In the genomic region with DNA sequence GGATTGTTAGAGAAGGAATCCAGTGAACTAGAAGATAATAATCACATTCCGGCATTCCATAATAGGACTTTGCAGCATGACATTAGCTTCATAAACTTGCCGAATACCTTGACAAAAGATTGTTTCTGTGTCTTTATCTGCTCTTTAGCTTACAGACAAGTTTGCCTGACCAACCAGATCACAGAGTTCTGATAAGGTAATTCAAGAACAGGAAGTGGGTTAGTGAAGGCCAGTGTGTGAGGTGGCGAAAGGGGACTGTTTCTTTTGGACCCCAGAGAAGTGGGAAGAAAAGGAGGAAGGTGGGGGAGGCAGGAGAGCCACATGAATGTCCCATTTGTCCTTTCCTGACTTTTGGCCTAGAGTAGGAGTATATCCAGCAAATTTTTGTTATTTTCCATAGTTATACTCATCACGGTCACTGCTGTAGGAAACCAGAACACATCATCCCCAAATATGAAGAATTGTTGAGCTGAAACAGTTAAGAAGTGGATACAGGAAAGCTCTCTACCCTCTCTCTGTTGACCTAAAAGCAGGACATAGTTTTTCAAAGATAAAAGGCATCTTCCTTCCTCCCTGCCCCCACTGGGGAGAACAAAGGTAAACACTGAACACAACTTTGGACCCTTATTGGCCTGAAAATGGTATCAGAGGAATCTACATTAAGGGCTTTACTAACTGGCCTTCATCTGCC, we compare ENCODE assay signal across 1 cellular context.
TF ChIP-seq lines count a peak whose summit lies in the region.

No MANE protein-coding gene starts in this region.

TF ChIP-seq in HepG2, 621 proteins besides CTCF, POLR2A, EP300 and RAD21 (continued from another document and continues in another):
- TF ChIP-seq, protein P1, sequence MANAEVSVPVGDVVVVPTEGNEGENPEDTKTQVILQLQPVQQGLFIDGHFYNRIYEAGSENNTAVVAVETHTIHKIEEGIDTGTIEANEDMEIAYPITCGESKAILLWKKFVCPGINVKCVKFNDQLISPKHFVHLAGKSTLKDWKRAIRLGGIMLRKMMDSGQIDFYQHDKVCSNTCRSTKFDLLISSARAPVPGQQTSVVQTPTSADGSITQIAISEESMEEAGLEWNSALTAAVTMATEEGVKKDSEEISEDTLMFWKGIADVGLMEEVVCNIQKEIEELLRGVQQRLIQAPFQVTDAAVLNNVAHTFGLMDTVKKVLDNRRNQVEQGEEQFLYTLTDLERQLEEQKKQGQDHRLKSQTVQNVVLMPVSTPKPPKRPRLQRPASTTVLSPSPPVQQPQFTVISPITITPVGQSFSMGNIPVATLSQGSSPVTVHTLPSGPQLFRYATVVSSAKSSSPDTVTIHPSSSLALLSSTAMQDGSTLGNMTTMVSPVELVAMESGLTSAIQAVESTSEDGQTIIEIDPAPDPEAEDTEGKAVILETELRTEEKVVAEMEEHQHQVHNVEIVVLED (CRISPR knock-in tag; IDR thresholded peaks at IDR 0.05; ENCODE audit: borderline replicate concordance) = no peak
- TF ChIP-seq ASH2L (IDR thresholded peaks at IDR 0.05; ENCODE audit: insufficient read length, low read depth, low read length) (peak; percentile 99), ETV6 (CRISPR knock-in tag; conservative IDR thresholded peaks at IDR 0.05) (peak; percentile 52; the same call in 1 of the 2 replicates), AKAP8 (CRISPR knock-in tag; IDR thresholded peaks at IDR 0.05) (no peak), XBP1 (CRISPR knock-in tag; IDR thresholded peaks at IDR 0.05) (no peak), ZNF563 (CRISPR knock-in tag; IDR thresholded peaks at IDR 0.05) (no peak), TSC22D2 (CRISPR knock-in tag; IDR thresholded peaks at IDR 0.05; ENCODE audit: borderline replicate concordance) (no peak), HMG20A (CRISPR knock-in tag; IDR thresholded peaks at IDR 0.05; ENCODE audit: borderline replicate concordance) (peak; percentile 87), SUZ12 (IDR thresholded peaks at IDR 0.05; ENCODE audit: low read depth, low read length) (no peak), NCOA1 (CRISPR knock-in tag; IDR thresholded peaks at IDR 0.05) (peak; percentile 97), ZFX (CRISPR knock-in tag; IDR thresholded peaks at IDR 0.05; ENCODE audit: low read depth) (peak; percentile 57; the same call in 1 of the 2 replicates), CC2D1A (CRISPR knock-in tag; IDR thresholded peaks at IDR 0.05) (no peak), KAT8 (CRISPR knock-in tag; IDR thresholded peaks at IDR 0.05) (peak; percentile 90), ZNF547 (CRISPR knock-in tag; IDR thresholded peaks at IDR 0.05) (no peak; the same call in 1 of the 2 replicates), CHD2 (IDR thresholded peaks at IDR 0.05; ENCODE audit: low read depth, low read length) (peak; percentile 69; the same call in 1 of the 2 replicates), THYN1 (CRISPR knock-in tag; IDR thresholded peaks at IDR 0.05; ENCODE audit: borderline replicate concordance, low read depth) (0 out of 2 replicates have a peak, but pooled peaks have one; percentile 95), ZNF724P (CRISPR knock-in tag; IDR thresholded peaks at IDR 0.05; ENCODE audit: borderline replicate concordance) (no peak), HNRNPLL (IDR thresholded peaks at IDR 0.05; ENCODE audit: low read depth, low read length, poor library complexity, severe bottlenecking) (no peak), HDAC2 (CRISPR knock-in tag; IDR thresholded peaks at IDR 0.05) (peak; percentile 98), RFX1 (IDR thresholded peaks at IDR 0.05) (no peak), ZNF83 (CRISPR knock-in tag; IDR thresholded peaks at IDR 0.05; ENCODE audit: borderline replicate concordance) (no peak), EZH2 (conservative IDR thresholded peaks at IDR 0.05; ENCODE audit: low read depth, low read length) (no peak), TOE1 (CRISPR knock-in tag; IDR thresholded peaks at IDR 0.05) (peak; percentile 91), ONECUT2 (CRISPR knock-in tag; IDR thresholded peaks at IDR 0.05) (peak; percentile 73), HNRNPL (IDR thresholded peaks at IDR 0.05; ENCODE audit: low read depth, low read length) (no peak)
- TF ChIP-seq, protein P2, sequence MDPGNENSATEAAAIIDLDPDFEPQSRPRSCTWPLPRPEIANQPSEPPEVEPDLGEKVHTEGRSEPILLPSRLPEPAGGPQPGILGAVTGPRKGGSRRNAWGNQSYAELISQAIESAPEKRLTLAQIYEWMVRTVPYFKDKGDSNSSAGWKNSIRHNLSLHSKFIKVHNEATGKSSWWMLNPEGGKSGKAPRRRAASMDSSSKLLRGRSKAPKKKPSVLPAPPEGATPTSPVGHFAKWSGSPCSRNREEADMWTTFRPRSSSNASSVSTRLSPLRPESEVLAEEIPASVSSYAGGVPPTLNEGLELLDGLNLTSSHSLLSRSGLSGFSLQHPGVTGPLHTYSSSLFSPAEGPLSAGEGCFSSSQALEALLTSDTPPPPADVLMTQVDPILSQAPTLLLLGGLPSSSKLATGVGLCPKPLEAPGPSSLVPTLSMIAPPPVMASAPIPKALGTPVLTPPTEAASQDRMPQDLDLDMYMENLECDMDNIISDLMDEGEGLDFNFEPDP (CRISPR knock-in tag; conservative IDR thresholded peaks at IDR 0.05) = 0 out of 2 replicates have a peak, but pooled peaks have one; percentile 80
- TF ChIP-seq, protein P3, sequence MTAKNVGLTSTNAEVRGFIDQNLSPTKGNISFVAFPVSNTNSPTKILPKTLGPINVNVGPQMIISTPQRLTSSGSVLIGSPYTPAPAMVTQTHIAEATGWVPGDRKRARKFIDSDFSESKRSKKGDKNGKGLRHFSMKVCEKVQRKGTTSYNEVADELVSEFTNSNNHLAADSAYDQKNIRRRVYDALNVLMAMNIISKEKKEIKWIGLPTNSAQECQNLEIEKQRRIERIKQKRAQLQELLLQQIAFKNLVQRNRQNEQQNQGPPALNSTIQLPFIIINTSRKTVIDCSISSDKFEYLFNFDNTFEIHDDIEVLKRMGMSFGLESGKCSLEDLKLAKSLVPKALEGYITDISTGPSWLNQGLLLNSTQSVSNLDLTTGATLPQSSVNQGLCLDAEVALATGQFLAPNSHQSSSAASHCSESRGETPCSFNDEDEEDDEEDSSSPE (CRISPR knock-in tag; IDR thresholded peaks at IDR 0.05) = peak; percentile 57; the same call in 1 of the 2 replicates
- TF ChIP-seq, protein P4, sequence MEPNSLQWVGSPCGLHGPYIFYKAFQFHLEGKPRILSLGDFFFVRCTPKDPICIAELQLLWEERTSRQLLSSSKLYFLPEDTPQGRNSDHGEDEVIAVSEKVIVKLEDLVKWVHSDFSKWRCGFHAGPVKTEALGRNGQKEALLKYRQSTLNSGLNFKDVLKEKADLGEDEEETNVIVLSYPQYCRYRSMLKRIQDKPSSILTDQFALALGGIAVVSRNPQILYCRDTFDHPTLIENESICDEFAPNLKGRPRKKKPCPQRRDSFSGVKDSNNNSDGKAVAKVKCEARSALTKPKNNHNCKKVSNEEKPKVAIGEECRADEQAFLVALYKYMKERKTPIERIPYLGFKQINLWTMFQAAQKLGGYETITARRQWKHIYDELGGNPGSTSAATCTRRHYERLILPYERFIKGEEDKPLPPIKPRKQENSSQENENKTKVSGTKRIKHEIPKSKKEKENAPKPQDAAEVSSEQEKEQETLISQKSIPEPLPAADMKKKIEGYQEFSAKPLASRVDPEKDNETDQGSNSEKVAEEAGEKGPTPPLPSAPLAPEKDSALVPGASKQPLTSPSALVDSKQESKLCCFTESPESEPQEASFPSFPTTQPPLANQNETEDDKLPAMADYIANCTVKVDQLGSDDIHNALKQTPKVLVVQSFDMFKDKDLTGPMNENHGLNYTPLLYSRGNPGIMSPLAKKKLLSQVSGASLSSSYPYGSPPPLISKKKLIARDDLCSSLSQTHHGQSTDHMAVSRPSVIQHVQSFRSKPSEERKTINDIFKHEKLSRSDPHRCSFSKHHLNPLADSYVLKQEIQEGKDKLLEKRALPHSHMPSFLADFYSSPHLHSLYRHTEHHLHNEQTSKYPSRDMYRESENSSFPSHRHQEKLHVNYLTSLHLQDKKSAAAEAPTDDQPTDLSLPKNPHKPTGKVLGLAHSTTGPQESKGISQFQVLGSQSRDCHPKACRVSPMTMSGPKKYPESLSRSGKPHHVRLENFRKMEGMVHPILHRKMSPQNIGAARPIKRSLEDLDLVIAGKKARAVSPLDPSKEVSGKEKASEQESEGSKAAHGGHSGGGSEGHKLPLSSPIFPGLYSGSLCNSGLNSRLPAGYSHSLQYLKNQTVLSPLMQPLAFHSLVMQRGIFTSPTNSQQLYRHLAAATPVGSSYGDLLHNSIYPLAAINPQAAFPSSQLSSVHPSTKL (CRISPR knock-in tag; IDR thresholded peaks at IDR 0.05) = peak; percentile 99
- TF ChIP-seq, protein P5, sequence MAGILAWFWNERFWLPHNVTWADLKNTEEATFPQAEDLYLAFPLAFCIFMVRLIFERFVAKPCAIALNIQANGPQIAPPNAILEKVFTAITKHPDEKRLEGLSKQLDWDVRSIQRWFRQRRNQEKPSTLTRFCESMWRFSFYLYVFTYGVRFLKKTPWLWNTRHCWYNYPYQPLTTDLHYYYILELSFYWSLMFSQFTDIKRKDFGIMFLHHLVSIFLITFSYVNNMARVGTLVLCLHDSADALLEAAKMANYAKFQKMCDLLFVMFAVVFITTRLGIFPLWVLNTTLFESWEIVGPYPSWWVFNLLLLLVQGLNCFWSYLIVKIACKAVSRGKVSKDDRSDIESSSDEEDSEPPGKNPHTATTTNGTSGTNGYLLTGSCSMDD (CRISPR knock-in tag; IDR thresholded peaks at IDR 0.05) = no peak
- TF ChIP-seq, protein P6, sequence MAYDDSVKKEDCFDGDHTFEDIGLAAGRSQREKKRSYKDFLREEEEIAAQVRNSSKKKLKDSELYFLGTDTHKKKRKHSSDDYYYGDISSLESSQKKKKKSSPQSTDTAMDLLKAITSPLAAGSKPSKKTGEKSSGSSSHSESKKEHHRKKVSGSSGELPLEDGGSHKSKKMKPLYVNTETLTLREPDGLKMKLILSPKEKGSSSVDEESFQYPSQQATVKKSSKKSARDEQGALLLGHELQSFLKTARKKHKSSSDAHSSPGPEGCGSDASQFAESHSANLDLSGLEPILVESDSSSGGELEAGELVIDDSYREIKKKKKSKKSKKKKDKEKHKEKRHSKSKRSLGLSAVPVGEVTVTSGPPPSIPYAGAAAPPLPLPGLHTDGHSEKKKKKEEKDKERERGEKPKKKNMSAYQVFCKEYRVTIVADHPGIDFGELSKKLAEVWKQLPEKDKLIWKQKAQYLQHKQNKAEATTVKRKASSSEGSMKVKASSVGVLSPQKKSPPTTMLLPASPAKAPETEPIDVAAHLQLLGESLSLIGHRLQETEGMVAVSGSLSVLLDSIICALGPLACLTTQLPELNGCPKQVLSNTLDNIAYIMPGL (CRISPR knock-in tag; IDR thresholded peaks at IDR 0.05; ENCODE audit: borderline replicate concordance in 1 of 2, low read depth in 1 of 2) = peak; percentile 51 to 84; a peak in 3 of 4 replicates
- TF ChIP-seq, protein P7, sequence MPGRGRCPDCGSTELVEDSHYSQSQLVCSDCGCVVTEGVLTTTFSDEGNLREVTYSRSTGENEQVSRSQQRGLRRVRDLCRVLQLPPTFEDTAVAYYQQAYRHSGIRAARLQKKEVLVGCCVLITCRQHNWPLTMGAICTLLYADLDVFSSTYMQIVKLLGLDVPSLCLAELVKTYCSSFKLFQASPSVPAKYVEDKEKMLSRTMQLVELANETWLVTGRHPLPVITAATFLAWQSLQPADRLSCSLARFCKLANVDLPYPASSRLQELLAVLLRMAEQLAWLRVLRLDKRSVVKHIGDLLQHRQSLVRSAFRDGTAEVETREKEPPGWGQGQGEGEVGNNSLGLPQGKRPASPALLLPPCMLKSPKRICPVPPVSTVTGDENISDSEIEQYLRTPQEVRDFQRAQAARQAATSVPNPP (CRISPR knock-in tag; IDR thresholded peaks at IDR 0.05) = 0 out of 2 replicates have a peak, but pooled peaks have one; percentile 62
- TF ChIP-seq, protein P8, sequence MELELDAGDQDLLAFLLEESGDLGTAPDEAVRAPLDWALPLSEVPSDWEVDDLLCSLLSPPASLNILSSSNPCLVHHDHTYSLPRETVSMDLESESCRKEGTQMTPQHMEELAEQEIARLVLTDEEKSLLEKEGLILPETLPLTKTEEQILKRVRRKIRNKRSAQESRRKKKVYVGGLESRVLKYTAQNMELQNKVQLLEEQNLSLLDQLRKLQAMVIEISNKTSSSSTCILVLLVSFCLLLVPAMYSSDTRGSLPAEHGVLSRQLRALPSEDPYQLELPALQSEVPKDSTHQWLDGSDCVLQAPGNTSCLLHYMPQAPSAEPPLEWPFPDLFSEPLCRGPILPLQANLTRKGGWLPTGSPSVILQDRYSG (CRISPR knock-in tag; IDR thresholded peaks at IDR 0.05) = no peak
- TF ChIP-seq, protein P9, sequence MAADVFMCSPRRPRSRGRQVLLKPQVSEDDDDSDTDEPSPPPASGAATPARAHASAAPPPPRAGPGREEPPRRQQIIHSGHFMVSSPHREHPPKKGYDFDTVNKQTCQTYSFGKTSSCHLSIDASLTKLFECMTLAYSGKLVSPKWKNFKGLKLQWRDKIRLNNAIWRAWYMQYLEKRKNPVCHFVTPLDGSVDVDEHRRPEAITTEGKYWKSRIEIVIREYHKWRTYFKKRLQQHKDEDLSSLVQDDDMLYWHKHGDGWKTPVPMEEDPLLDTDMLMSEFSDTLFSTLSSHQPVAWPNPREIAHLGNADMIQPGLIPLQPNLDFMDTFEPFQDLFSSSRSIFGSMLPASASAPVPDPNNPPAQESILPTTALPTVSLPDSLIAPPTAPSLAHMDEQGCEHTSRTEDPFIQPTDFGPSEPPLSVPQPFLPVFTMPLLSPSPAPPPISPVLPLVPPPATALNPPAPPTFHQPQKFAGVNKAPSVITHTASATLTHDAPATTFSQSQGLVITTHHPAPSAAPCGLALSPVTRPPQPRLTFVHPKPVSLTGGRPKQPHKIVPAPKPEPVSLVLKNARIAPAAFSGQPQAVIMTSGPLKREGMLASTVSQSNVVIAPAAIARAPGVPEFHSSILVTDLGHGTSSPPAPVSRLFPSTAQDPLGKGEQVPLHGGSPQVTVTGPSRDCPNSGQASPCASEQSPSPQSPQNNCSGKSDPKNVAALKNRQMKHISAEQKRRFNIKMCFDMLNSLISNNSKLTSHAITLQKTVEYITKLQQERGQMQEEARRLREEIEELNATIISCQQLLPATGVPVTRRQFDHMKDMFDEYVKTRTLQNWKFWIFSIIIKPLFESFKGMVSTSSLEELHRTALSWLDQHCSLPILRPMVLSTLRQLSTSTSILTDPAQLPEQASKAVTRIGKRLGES (CRISPR knock-in tag; IDR thresholded peaks at IDR 0.05; ENCODE audit: borderline replicate concordance) = no peak
- TF ChIP-seq, protein P10, sequence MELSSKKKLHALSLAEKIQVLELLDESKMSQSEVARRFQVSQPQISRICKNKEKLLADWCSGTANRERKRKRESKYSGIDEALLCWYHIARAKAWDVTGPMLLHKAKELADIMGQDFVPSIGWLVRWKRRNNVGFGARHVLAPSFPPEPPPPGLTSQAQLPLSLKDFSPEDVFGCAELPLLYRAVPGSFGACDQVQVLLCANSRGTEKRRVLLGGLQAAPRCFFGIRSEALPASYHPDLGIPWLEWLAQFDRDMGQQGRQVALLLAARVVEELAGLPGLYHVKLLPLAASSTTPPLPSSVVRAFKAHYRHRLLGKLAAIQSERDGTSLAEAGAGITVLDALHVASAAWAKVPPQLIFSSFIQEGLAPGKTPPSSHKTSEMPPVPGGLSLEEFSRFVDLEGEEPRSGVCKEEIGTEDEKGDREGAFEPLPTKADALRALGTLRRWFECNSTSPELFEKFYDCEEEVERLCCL (CRISPR knock-in tag; IDR thresholded peaks at IDR 0.05; ENCODE audit: borderline replicate concordance) = no peak
- TF ChIP-seq, protein P11, sequence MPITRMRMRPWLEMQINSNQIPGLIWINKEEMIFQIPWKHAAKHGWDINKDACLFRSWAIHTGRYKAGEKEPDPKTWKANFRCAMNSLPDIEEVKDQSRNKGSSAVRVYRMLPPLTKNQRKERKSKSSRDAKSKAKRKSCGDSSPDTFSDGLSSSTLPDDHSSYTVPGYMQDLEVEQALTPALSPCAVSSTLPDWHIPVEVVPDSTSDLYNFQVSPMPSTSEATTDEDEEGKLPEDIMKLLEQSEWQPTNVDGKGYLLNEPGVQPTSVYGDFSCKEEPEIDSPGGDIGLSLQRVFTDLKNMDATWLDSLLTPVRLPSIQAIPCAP (CRISPR knock-in tag; IDR thresholded peaks at IDR 0.05; ENCODE audit: low read depth) = no peak
